Comparison of ENCODE assay signal across 1 cellular context in genomic region chr9:33032865-33033264, GRCh38.
TF ChIP-seq lines count a peak whose summit lies in the region.

No MANE protein-coding gene starts in this region.

TF ChIP-seq in HCT116, 20 proteins besides CTCF, POLR2A, EP300 and RAD21:
- TF ChIP-seq ZBTB33 (IDR thresholded peaks at IDR 0.05; ENCODE audit: extremely low read depth, insufficient replicate concordance, low read length) (no peak), POLR2AphosphoS5 (IDR thresholded peaks at IDR 0.05; ENCODE audit: low read depth, low read length) (0 out of 2 replicates have a peak, but pooled peaks have one; percentile 11), SP1 (IDR thresholded peaks at IDR 0.05; ENCODE audit: low read depth) (no peak), JUND (IDR thresholded peaks at IDR 0.05) (no peak)
